Comparison of ENCODE assay signal across 17 cellular contexts in the genomic region with DNA sequence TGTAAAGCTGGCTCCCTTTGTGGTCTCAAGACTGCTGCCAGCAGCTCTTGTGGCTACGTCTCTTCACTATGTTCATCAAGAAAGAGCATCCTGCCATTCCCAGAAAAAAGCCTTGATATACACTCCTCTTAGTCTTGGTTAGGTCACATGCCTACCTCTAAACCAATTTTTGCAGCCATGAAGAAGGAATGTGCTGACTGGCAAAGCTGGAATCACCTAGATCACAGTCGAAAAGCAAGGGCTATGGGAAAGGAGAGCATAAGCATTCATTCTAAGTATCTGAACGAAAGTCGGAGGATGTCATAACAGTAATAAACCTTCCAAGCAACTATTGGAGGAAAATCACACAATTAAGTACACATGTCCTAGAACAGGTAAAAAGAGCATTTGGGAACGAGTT. TPM values are rescaled to one million over a fixed set of nuclear protein-coding genes. Genes with fewer than 3 reads are reported as not detected.
DNase-seq lines count a peak whose midpoint lies in the region; ATAC-seq and TF ChIP-seq lines count a peak whose summit lies in the region.
"Had no signal": no experiment of that assay in that cellular context is flagged by ENCODE, and none has a peak within 500 bp of the region (broad histone marks: within the 10 kb centered on the region; RNA-seq: fewer than 3 reads in every experiment).

No MANE protein-coding gene starts in this region.

- H3K9ac ChIP-seq in mammary epithelial cell (ENCODE audit: insufficient read depth, low read length) = no peak overlapping the region

- H3K4me3 ChIP-seq in AG04450 (ENCODE audit: low read depth, low read length) (no peak overlapping the region), PC-9 (no peak overlapping the region), mammary epithelial cell (replicated peaks in 1 of 3; ENCODE audit: insufficient read depth in 1 of 3, low read depth in 2 of 3, low read length in 3 of 3) (no peak overlapping the region), adrenal gland (no peak overlapping the region)
- H3K4me3 ChIP-seq: SK-N-MC had no signal

- dilution Hi-C loops in mammary epithelial cell (cut with HindIII; ENCODE audit: low sequenced_read_pairs) = loop anchor here (10.0 kb wide), 1 partner anchor 52 kb away; no protein-coding TSS in a partner anchor

- CTCF ChIA-PET in AG04450 (lab: Charles Lee) (interaction anchor here (0.9 to 2.4 kb wide), 5 partner anchors 12 to 515 kb away, joined by 3 to 19 read pairs (median 5); no protein-coding TSS in a partner anchor), PC-9 (lab: Charles Lee) (interaction anchor here (1.2 kb wide), 1 partner anchor 16 kb away, joined by 3 read pairs; no protein-coding TSS in a partner anchor), mammary epithelial cell (lab: Charles Lee; ENCODE audit: low non-redundant PET) (interaction anchor here (0.6 to 0.7 kb wide), 2 partner anchors 42 to 45 kb away, joined by 3 to 5 read pairs; no protein-coding TSS in a partner anchor)

- no peak overlapping the region for H2AFZ ChIP-seq in PC-9
- no peak overlapping the region for H2AFZ ChIP-seq in mammary epithelial cell (ENCODE audit: low read depth, low read length)

- H3K4me1 ChIP-seq in PC-9 (replicated peaks; ENCODE audit: insufficient read depth) (peaks cover 50% of the 10 kb centered on the region), mammary epithelial cell (ENCODE audit: insufficient read depth, low read length) (no peaks in the 10 kb centered on the region), adrenal gland (replicated peaks in 1 of 2) (peaks cover 0 to 5% of the 10 kb centered on the region in 2 donors)

- BruUV-seq in PC-9 (replicated peaks; lab: Mats Ljungman, UMichigan) (no TSS peak), mammary epithelial cell (replicated peaks; lab: Mats Ljungman, UMichigan) (no TSS peak)

- POLR2A ChIA-PET in AG04450 (lab: Yijun Ruan, JAX) (interaction anchor here (0.5 to 1.9 kb wide), 5 partner anchors 14 to 533 kb away, joined by 3 to 6 read pairs (median 4); no protein-coding TSS in a partner anchor), PC-9 (lab: Charles Lee; ENCODE audit: unreplicated experiment) (interaction anchor here (0.5 to 2.1 kb wide), 4 partner anchors 97 to 649 kb away, joined by 3 to 13 read pairs (median 5); no protein-coding TSS in a partner anchor)

- H3K4me2 ChIP-seq in PC-9 (peak overlapping the region; percentile 20; the same call in 1 of the 2 replicates), mammary epithelial cell (ENCODE audit: insufficient read depth, low read depth, low read length) (no peak overlapping the region)

- no peaks in the 10 kb centered on the region for H3K27me3 ChIP-seq in AG04450 (ENCODE audit: control insufficient read depth, insufficient read depth, low read length)
- H3K27me3 ChIP-seq in PC-9 (ENCODE audit: insufficient read depth, low read depth) = no peaks in the 10 kb centered on the region
- no peaks in the 10 kb centered on the region for H3K27me3 ChIP-seq in mammary epithelial cell (ENCODE audit: insufficient read depth, low read length)
- H3K27me3 ChIP-seq in adrenal gland = no peaks in the 10 kb centered on the region

- H3K36me3 ChIP-seq in PC-9 (ENCODE audit: low read depth) (peaks cover 26% of the 10 kb centered on the region), mammary epithelial cell (ENCODE audit: insufficient read depth, low read length) (peaks cover 28% of the 10 kb centered on the region), adrenal gland (replicated peaks in 1 of 2) (no peaks in the 10 kb centered on the region)

- intact Hi-C loops in PC-9 (cut with micrococcal nuclease; ENCODE audit: unreplicated experiment) = loop anchor here (2.0 to 5.0 kb wide), 3 partner anchors 72 to 401 kb away; a partner anchor contains a TSS
- intact Hi-C loops in mammary epithelial cell (cut with micrococcal nuclease) = loop anchor here (2.0 kb wide), 1 partner anchor 516 kb away; no protein-coding TSS in a partner anchor
- intact Hi-C loops in adrenal gland (cut with DNase I) = no loop called here

- H3K27ac ChIP-seq in AG04450 (ENCODE audit: low read depth, low read length) (peak overlapping the region; percentile 47), PC-9 (peak overlapping the region; percentile 71), mammary epithelial cell (ENCODE audit: insufficient read depth, low read depth, low read length) (no peak overlapping the region), adrenal gland (no peak overlapping the region)
- H3K27ac ChIP-seq: C4-2B, SK-N-MC had no signal

- H3K9me3 ChIP-seq in AG04450 (ENCODE audit: control insufficient read depth, insufficient read depth, low read length) (no peaks in the 10 kb centered on the region), PC-9 (ENCODE audit: insufficient read depth, low read depth) (no peaks in the 10 kb centered on the region), mammary epithelial cell (replicated peaks; ENCODE audit: insufficient read depth, low read length) (no peaks in the 10 kb centered on the region), adrenal gland (replicated peaks in 1 of 3) (no peaks in the 10 kb centered on the region)

- in situ Hi-C loops in mammary epithelial cell (cut with MboI; ENCODE audit: low sequenced_read_pairs in 2 of 2) = loop anchor here in 1 of 2 donors (5.0 to 25.0 kb wide), 2 partner anchors 276 to 511 kb away; no protein-coding TSS in a partner anchor

- ATAC-seq in HG02885 (IDR thresholded peaks at IDR 0.05; ENCODE audit: poor library complexity, unreplicated experiment) = no peak

- 86% methylated on average over 5 of the region's 5 CpGs for WGBS in mammary epithelial cell (ENCODE audit: low coverage, missing lambda C conversion rate)
- WGBS in adrenal gland, 4 donors = 86 to 94% (median 93%) methylated on average over 5 of the region's 5 CpGs

- no peak for TF ChIP-seq POLR2A in adrenal gland (IDR thresholded peaks at IDR 0.05)

- H3K79me2 ChIP-seq in PC-9 (ENCODE audit: low read depth) (peaks cover 4% of the 10 kb centered on the region; the same call in 1 of the 2 replicates), mammary epithelial cell (ENCODE audit: insufficient read depth, low read length) (peaks cover 7% of the 10 kb centered on the region)

- DNase-seq in AG04450 (ENCODE audit: low read depth, low spot score) = no peak
- DNase-seq in PC-9 = no peak
- DNase-seq in mammary epithelial cell = peak; percentile 35
- peak; percentile 45 for DNase-seq in iris pigment epithelial cell (ENCODE audit: low read depth)
- DNase-seq in adrenal gland = no peak
- DNase-seq in stimulated activated CD4-positive, alpha-beta T cell treated with anti-CD3 and anti-CD28 coated beads, Interleukin-12 subunit alpha, Interleukin-12 subunit beta, amount 100 ng/mL, for 4 hours = no peak
- DNase-seq in NCI-H1694 treated with DMSO at 0.1 percent for 48 hours (lab: John Stamatoyannopoulos, UW) = no peak
- DNase-seq: H7, KBM-7, NCI-H1092 treated with DMSO at 0.1 percent for 48 hours, NCI-H1436 treated with DMSO at 0.1 percent for 48 hours, NCI-H2171, NCI-H446, SHP77 treated with DMSO at 0.1 percent for 48 hours had no signal

- H3K9me2 ChIP-seq in PC-9 (ENCODE audit: insufficient read depth) = no peaks in the 10 kb centered on the region

- no peak for TF ChIP-seq CTCF in AG04450 (IDR thresholded peaks at IDR 0.05; ENCODE audit: low read depth, low read length)
- no peak for TF ChIP-seq CTCF in PC-9 (conservative IDR thresholded peaks at IDR 0.05)
- TF ChIP-seq CTCF in mammary epithelial cell (conservative IDR thresholded peaks at IDR 0.05 in 1 of 2, IDR thresholded peaks at IDR 0.05 in 1 of 2; ENCODE audit: extremely low read depth in 1 of 2, insufficient read depth in 1 of 2, low read depth in 1 of 2, low read length in 2 of 2) = no peak
- TF ChIP-seq CTCF in adrenal gland (IDR thresholded peaks at IDR 0.05) = no peak

- H3F3A ChIP-seq in PC-9 (ENCODE audit: insufficient read depth, low read depth) = peaks cover 61% of the 10 kb centered on the region

- H4K20me1 ChIP-seq in PC-9 (ENCODE audit: insufficient read depth) (no peaks in the 10 kb centered on the region), mammary epithelial cell (ENCODE audit: insufficient read depth, low read length) (peaks cover 6% of the 10 kb centered on the region)

RNA-seq across cellular contexts. Expression of a gene that starts 15.0 kb away (rescaled TPM):
- polyA plus RNA-seq in AG04450 (2011; rRNA removed) (319 and 330 TPM in 2 replicates), mammary epithelial cell (703 TPM), adrenal gland (10 to 100 TPM; 26.0 to 50.9 (median 34.3) TPM)
- 274 and 343 TPM in 2 replicates for polyA minus RNA-seq in AG04450 (2011; rRNA and poly(A)+ RNA removed)
- total RNA-seq in PC-9 (2021) (335 and 434 TPM in 2 replicates), mammary epithelial cell (1,000 to 10,000 TPM in 1 of 2 donors, 100 to 1,000 TPM in 1; 994 to 1,649 TPM), adrenal gland (10 to 100 TPM; 11.8 to 38.9 (median 21.5) TPM)
- 2,245 TPM for polyA minus RNA-seq in mammary epithelial cell

Comparison
In these comparisons a context has a peak if more than half of its experiments do, and no peak if none do; other contexts are left out.
1. DNase-seq: peak in mammary epithelial cell (single experiment) and iris pigment epithelial cell (single experiment); none in AG04450 (single experiment), PC-9 (0 of 2), adrenal gland (0 of 7), stimulated activated CD4-positive, alpha-beta T cell treated with anti-CD3 and anti-CD28 coated beads, Interleukin-12 subunit alpha, Interleukin-12 subunit beta, amount 100 ng/mL, for 4 hours (single experiment) and NCI-H1694 treated with DMSO at 0.1 percent for 48 hours (single experiment).
2. H3K27ac ChIP-seq: peak in AG04450 (single experiment) and PC-9 (single experiment); none in mammary epithelial cell (single experiment) and adrenal gland (0 of 5).
3. intact Hi-C loops: an anchor here in PC-9 (2.0 to 5.0 kb wide) and mammary epithelial cell (2.0 kb wide); none called in adrenal gland.